8 cellular contexts compared by ENCODE assay signal in the genomic region with DNA sequence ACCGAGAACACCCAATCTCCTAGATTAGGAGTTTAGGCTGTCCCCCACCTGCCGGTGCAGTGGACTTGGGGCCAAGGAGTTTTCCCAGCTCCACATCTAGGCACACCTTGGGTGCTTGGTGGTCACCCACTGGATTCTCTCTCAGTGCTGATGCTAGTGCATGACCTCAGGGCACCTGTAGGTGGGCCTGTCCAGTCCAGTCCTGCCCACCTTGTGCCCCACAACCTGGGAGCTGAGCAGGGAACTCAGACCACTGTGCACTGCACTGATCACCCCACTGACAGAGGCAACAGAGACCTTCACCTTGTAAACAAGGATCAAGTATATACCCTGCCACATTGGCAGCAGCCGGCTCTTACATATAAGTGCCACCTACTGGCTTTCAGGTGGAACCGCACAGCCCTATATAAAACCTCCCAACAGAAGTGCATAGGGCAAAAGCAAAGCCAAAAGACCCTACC. TPM values are rescaled to one million over a fixed set of nuclear protein-coding genes. Genes with fewer than 3 reads are reported as not detected.
DNase-seq lines count a peak whose midpoint lies in the region; ATAC-seq and TF ChIP-seq lines count a peak whose summit lies in the region.

No MANE protein-coding gene starts in this region.

- no peak for TF ChIP-seq EP300 in tibial nerve (IDR thresholded peaks at IDR 0.05)

- TF ChIP-seq POLR2A in uterus (IDR thresholded peaks at IDR 0.05) = no peak
- TF ChIP-seq POLR2A in tibial nerve (IDR thresholded peaks at IDR 0.05) = no peak

- CTCF ChIA-PET in Panc1 (lab: Charles Lee) = no interaction called here

- WGBS in tibial nerve, 2 donors = 72 to 80% methylated on average over 4 of the region's 4 CpGs

- H3K36me3 ChIP-seq in Panc1 (ENCODE audit: control insufficient read depth, insufficient read depth, low read length) (no peaks in the 10 kb centered on the region), left lung (no peaks in the 10 kb centered on the region), uterus (peaks cover 0 to 4% of the 10 kb centered on the region in 2 donors), tibial nerve (no peaks in the 10 kb centered on the region)

- no TSS peak for BruUV-seq in Panc1 (replicated peaks; lab: Mats Ljungman, UMichigan)

- H3K27me3 ChIP-seq in Panc1 (ENCODE audit: control insufficient read depth, insufficient read depth, low read length) (no peaks in the 10 kb centered on the region), left lung (no peaks in the 10 kb centered on the region), uterus (peaks cover 0 to 3% of the 10 kb centered on the region in 2 donors), tibial nerve (no peaks in the 10 kb centered on the region)

- H3K27ac ChIP-seq in Panc1 (ENCODE audit: low read length) (no peak overlapping the region), left lung (no peak overlapping the region), uterus (no peak overlapping the region), tibial nerve (no peak overlapping the region)

- ATAC-seq in GM18511 (IDR thresholded peaks at IDR 0.05; ENCODE audit: unreplicated experiment) (peak; percentile 91), HG02973 (IDR thresholded peaks at IDR 0.05; ENCODE audit: unreplicated experiment) (peak; percentile 85), Panc1 (no peak), left lung (peak; percentile 56), omental fat pad (ENCODE audit: low FRiP score) (no peak)

- in situ Hi-C loops in Panc1 (cut with HindIII; ENCODE audit: low pct_unique_long_range_greater_than_20kb, low sequenced_read_pairs) = no loop called here

- intact Hi-C loops in Panc1 (cut with micrococcal nuclease; ENCODE audit: unreplicated experiment) = no loop called here
- intact Hi-C loops in left lung (cut with DNase I) = no loop called here
- intact Hi-C loops in uterus (cut with DNase I; ENCODE audit: low total_unique reads) = no loop called here

- H3K4me3 ChIP-seq in Panc1 (ENCODE audit: low read depth in 2 of 2, low read length in 2 of 2) (no peak overlapping the region), left lung (no peak overlapping the region), uterus (no peak overlapping the region), tibial nerve (no peak overlapping the region)

- POLR2A ChIA-PET in Panc1 (lab: Charles Lee) = no interaction called here

- no peaks in the 10 kb centered on the region for H3K9me3 ChIP-seq in Panc1 (ENCODE audit: control insufficient read depth, insufficient read depth, low read depth, low read length)
- H3K9me3 ChIP-seq in left lung = no peaks in the 10 kb centered on the region
- no peaks in the 10 kb centered on the region for H3K9me3 ChIP-seq in uterus
- peaks cover 0 to 7% (median 0%) of the 10 kb centered on the region in 4 donors for H3K9me3 ChIP-seq in tibial nerve

- H3K4me1 ChIP-seq in Panc1 (ENCODE audit: control insufficient read depth, insufficient read depth, low read length) (no peaks in the 10 kb centered on the region), left lung (no peaks in the 10 kb centered on the region), uterus (no peaks in the 10 kb centered on the region), tibial nerve (no peaks in the 10 kb centered on the region)

- TF ChIP-seq CTCF in Panc1 (IDR thresholded peaks at IDR 0.05) (peak; percentile 44), left lung (IDR thresholded peaks at IDR 0.05) (peak in 1 of 2 donors; percentile 16), uterus (IDR thresholded peaks at IDR 0.05) (no peak), omental fat pad (IDR thresholded peaks at IDR 0.05) (no peak), tibial nerve (IDR thresholded peaks at IDR 0.05) (peak in 2 of 5 experiments; percentile 9 to 25)

- DNase-seq in Panc1 (ENCODE audit: low read depth, low spot score) (no peak), left lung (peak in 1 of 2 donors; percentile 4), uterus (no peak), omental fat pad (ENCODE audit: low spot score) (no peak), tibial nerve (ENCODE audit: low spot score in 2 of 2) (no peak)
- no peak for DNase-seq in activated CD4-positive, alpha-beta T cell treated with anti-CD3 and anti-CD28 coated beads, Interleukin-2, amount 50 U/mL, for 48 hours

RNA-seq across cellular contexts. Expression of a gene that starts 12.7 kb away (rescaled TPM):
- total RNA-seq in Panc1 (2021; ENCODE audit: unreplicated experiment) (not detected), left lung (under 1 TPM; 0.79 to 0.85 TPM), uterus (10 to 100 TPM in 1 of 4 donors, 1 to 10 TPM in 3; 1.5 to 10.4 (median 3.0) TPM), omental fat pad (10 to 100 TPM in 1 of 4 donors, 1 to 10 TPM in 2, under 1 TPM in 1; 0.56 to 18.6 (median 2.9) TPM), tibial nerve (100 to 1,000 TPM; 187 to 457 (median 248) TPM)
- not detected for polyA plus RNA-seq in Panc1 (2012; ENCODE audit: insufficient read length)

Comparison
In these comparisons a context has a peak if more than half of its experiments do, and no peak if none do; other contexts are left out.
1. ATAC-seq: peak in GM18511 (single experiment), HG02973 (single experiment) and left lung (single experiment); none in Panc1 (single experiment) and omental fat pad (single experiment).
2. RNA of a gene that starts 12.7 kb away (total RNA-seq): 187 to 457 TPM in tibial nerve; 1.5 to 10.4 TPM in uterus, 0.56 to 18.6 TPM in omental fat pad, 0.79 to 0.85 TPM in left lung and not detected in Panc1 (single experiment); every median in the first group is over 4 times any median in the second.